Comparison of ENCODE assay signal across 8 cellular contexts in genomic region chr3:51385621-51386091, GRCh38. TPM values are rescaled to one million over a fixed set of nuclear protein-coding genes. Genes with fewer than 3 reads are reported as not detected.
A peak's percentile ranks its signal among the peaks of the same experiment; 100 is the strongest.
DNase-seq lines count a peak whose midpoint lies in the region; ATAC-seq lines count a peak whose summit lies in the region.

No MANE protein-coding gene starts in this region.

- H3K4me3 ChIP-seq in iPS-20b (ENCODE audit: low read length), result peak overlapping the region; percentile 94
- H3K4me3 ChIP-seq in stomach smooth muscle (ENCODE audit: low read length in 2 of 2), result peak overlapping the region; percentile 81 to 99

- peaks cover 22% of the 10 kb centered on the region for H3K4me1 ChIP-seq in iPS-20b (ENCODE audit: insufficient read depth, low read length)
- peaks cover 38% of the 10 kb centered on the region for H3K4me1 ChIP-seq in stomach smooth muscle (ENCODE audit: control insufficient read depth, insufficient read depth, low read length)

- H3K36me3 ChIP-seq in iPS-20b (ENCODE audit: insufficient read depth, low read depth, low read length), result peaks cover 44% of the 10 kb centered on the region
- H3K36me3 ChIP-seq in stomach smooth muscle (ENCODE audit: control insufficient read depth in 2 of 2, insufficient read depth in 2 of 2, low read length in 2 of 2), result peaks cover 12 to 20% of the 10 kb centered on the region in 2 donors

- peak; percentile 40 for DNase-seq in activated CD4-positive, alpha-beta T cell treated with anti-CD3 and anti-CD28 coated beads for 36 hours
- DNase-seq in activated CD4-positive, alpha-beta T cell treated with anti-CD3 and anti-CD28 coated beads, Interleukin-2, amount 50 U/mL, for 1 hour, result no peak
- DNase-seq in activated T-helper 2 cell treated with anti-CD3 and anti-CD28 coated beads, Interferon-gamma antibody, Interleukin-2, Interleukin-4, amounts not matched to agents 10 μg/mL and 5 μg/mL and 100 μg/mL, durations not matched to agents 14 hours and 24 hours and 36 hours (ENCODE audit: low spot score), result no peak
- DNase-seq in NCI-H2227 treated with DMSO at 0.1 percent for 48 hours (lab: John Stamatoyannopoulos, UW) (no peak), OCI-M1 (lab: John Stamatoyannopoulos, UW) (no peak)

- peaks cover 43% of the 10 kb centered on the region for H3K36me3 Mint-ChIP-seq in activated CD4-positive, alpha-beta T cell treated with anti-CD3 and anti-CD28 coated beads for 36 hours (ENCODE audit: low read depth)
- H3K36me3 Mint-ChIP-seq in activated T-helper 2 cell treated with anti-CD3 and anti-CD28 coated beads, Interferon-gamma antibody, Interleukin-2, Interleukin-4, amounts not matched to agents 10 μg/mL and 5 μg/mL and 100 μg/mL, durations not matched to agents 14 hours and 24 hours and 36 hours (ENCODE audit: low read depth), result peaks cover 60% of the 10 kb centered on the region

- peaks cover 54% of the 10 kb centered on the region for H3K4me1 Mint-ChIP-seq in activated CD4-positive, alpha-beta T cell treated with anti-CD3 and anti-CD28 coated beads for 36 hours
- H3K4me1 Mint-ChIP-seq in activated T-helper 2 cell treated with anti-CD3 and anti-CD28 coated beads, Interferon-gamma antibody, Interleukin-2, Interleukin-4, amounts not matched to agents 10 μg/mL and 5 μg/mL and 100 μg/mL, durations not matched to agents 14 hours and 24 hours and 36 hours (ENCODE audit: low read depth), result peaks cover 47% of the 10 kb centered on the region

- CTCF ChIA-PET in activated CD4-positive, alpha-beta T cell treated with anti-CD3 and anti-CD28 coated beads for 36 hours (lab: Charles Lee), result interaction anchor here (0.8 to 2.1 kb wide), 8 partner anchors 14 to 769 kb away, joined by 3 to 9 read pairs (median 4); partner anchors contain the start of gene MAPKAPK3

- POLR2A ChIA-PET in activated CD4-positive, alpha-beta T cell treated with anti-CD3 and anti-CD28 coated beads for 36 hours (lab: Charles Lee), result interaction anchor here (0.5 to 2.1 kb wide), 8 partner anchors 8 to 883 kb away, joined by 3 to 15 read pairs (median 3); partner anchors contain the start of genes DCAF1 and HEMK1

- ATAC-seq in activated CD4-positive, alpha-beta T cell treated with anti-CD3 and anti-CD28 coated beads for 36 hours, result no peak
- no peak for ATAC-seq in HG03520 (IDR thresholded peaks at IDR 0.05; ENCODE audit: unreplicated experiment)

- peak overlapping the region; percentile 95 for H3K9ac ChIP-seq in iPS-20b (ENCODE audit: low read depth, low read length)
- H3K9ac ChIP-seq in stomach smooth muscle (ENCODE audit: low read length in 2 of 2), result peak overlapping the region; percentile 74 to 78

- H3K27ac ChIP-seq in iPS-20b (ENCODE audit: low read length) (peak overlapping the region; percentile 7), stomach smooth muscle (ENCODE audit: low read length) (peak overlapping the region; percentile 95)

- H3K9me3 Mint-ChIP-seq in activated CD4-positive, alpha-beta T cell treated with anti-CD3 and anti-CD28 coated beads for 36 hours (ENCODE audit: low read depth), result no peaks in the 10 kb centered on the region
- H3K9me3 Mint-ChIP-seq in activated T-helper 2 cell treated with anti-CD3 and anti-CD28 coated beads, Interferon-gamma antibody, Interleukin-2, Interleukin-4, amounts not matched to agents 10 μg/mL and 5 μg/mL and 100 μg/mL, durations not matched to agents 14 hours and 24 hours and 36 hours, result no peaks in the 10 kb centered on the region

- H3K27me3 Mint-ChIP-seq in activated CD4-positive, alpha-beta T cell treated with anti-CD3 and anti-CD28 coated beads for 36 hours, result no peaks in the 10 kb centered on the region
- no peaks in the 10 kb centered on the region for H3K27me3 Mint-ChIP-seq in activated T-helper 2 cell treated with anti-CD3 and anti-CD28 coated beads, Interferon-gamma antibody, Interleukin-2, Interleukin-4, amounts not matched to agents 10 μg/mL and 5 μg/mL and 100 μg/mL, durations not matched to agents 14 hours and 24 hours and 36 hours (ENCODE audit: low read depth)

- intact Hi-C loops in activated CD4-positive, alpha-beta T cell treated with anti-CD3 and anti-CD28 coated beads for 36 hours (cut with DNase I, micrococcal nuclease), result loop anchor here (1.0 to 10.0 kb wide), 18 partner anchors 114 to 1149 kb away; partner anchors contain the start of genes HEMK1 (in 2 of the 2), TEX264 (in 2 of the 2), DCAF1 (in 1 of the 2) and DOCK3 (in 1 of the 2)
- intact Hi-C loops in activated T-helper 2 cell treated with anti-CD3 and anti-CD28 coated beads, Interferon-gamma antibody, Interleukin-2, Interleukin-4, amounts not matched to agents 10 μg/mL and 5 μg/mL and 100 μg/mL, durations not matched to agents 14 hours and 24 hours and 36 hours (cut with micrococcal nuclease), result loop anchor here (2.0 to 10.0 kb wide), 4 partner anchors 115 to 1031 kb away; partner anchors contain the start of genes CYB561D2, DCAF1, HEMK1 and NPRL2

- no peaks in the 10 kb centered on the region for H3K27me3 ChIP-seq in iPS-20b (ENCODE audit: insufficient read depth, low read length)
- H3K27me3 ChIP-seq in stomach smooth muscle (ENCODE audit: control insufficient read depth in 1 of 2, insufficient read depth in 2 of 2, low read length in 2 of 2), result no peaks in the 10 kb centered on the region

- no peaks in the 10 kb centered on the region for H3K9me3 ChIP-seq in iPS-20b (ENCODE audit: insufficient read depth, low read depth, low read length)
- no peaks in the 10 kb centered on the region for H3K9me3 ChIP-seq in stomach smooth muscle (ENCODE audit: control insufficient read depth in 2 of 2, low read length in 2 of 2)

- peak overlapping the region; percentile 93 for H3K27ac Mint-ChIP-seq in activated CD4-positive, alpha-beta T cell treated with anti-CD3 and anti-CD28 coated beads for 36 hours
- H3K27ac Mint-ChIP-seq in activated T-helper 2 cell treated with anti-CD3 and anti-CD28 coated beads, Interferon-gamma antibody, Interleukin-2, Interleukin-4, amounts not matched to agents 10 μg/mL and 5 μg/mL and 100 μg/mL, durations not matched to agents 14 hours and 24 hours and 36 hours, result peak overlapping the region; percentile 88

- peak overlapping the region; percentile 93 for H3K4me3 Mint-ChIP-seq in activated CD4-positive, alpha-beta T cell treated with anti-CD3 and anti-CD28 coated beads for 36 hours
- peak overlapping the region; percentile 96 for H3K4me3 Mint-ChIP-seq in activated T-helper 2 cell treated with anti-CD3 and anti-CD28 coated beads, Interferon-gamma antibody, Interleukin-2, Interleukin-4, amounts not matched to agents 10 μg/mL and 5 μg/mL and 100 μg/mL, durations not matched to agents 14 hours and 24 hours and 36 hours (ENCODE audit: low read depth)

RNA-seq across cellular contexts. Expression of gene MANF, which starts 0.6 kb away (rescaled TPM):
- 100 to 1,000 TPM; 124 to 129 TPM for total RNA-seq in activated CD4-positive, alpha-beta T cell treated with anti-CD3 and anti-CD28 coated beads for 36 hours
- 235 and 238 TPM in 2 replicates for total RNA-seq in activated T-helper 2 cell treated with anti-CD3 and anti-CD28 coated beads, Interferon-gamma antibody, Interleukin-2, Interleukin-4, amounts not matched to agents 10 μg/mL and 5 μg/mL and 100 μg/mL, durations not matched to agents 14 hours and 24 hours and 36 hours

RNA-seq across cellular contexts. Expression of gene RBM15B, which starts 5.4 kb away (rescaled TPM):
- total RNA-seq in activated CD4-positive, alpha-beta T cell treated with anti-CD3 and anti-CD28 coated beads for 36 hours, result 10 to 100 TPM; 20.9 to 21.5 TPM
- total RNA-seq in activated T-helper 2 cell treated with anti-CD3 and anti-CD28 coated beads, Interferon-gamma antibody, Interleukin-2, Interleukin-4, amounts not matched to agents 10 μg/mL and 5 μg/mL and 100 μg/mL, durations not matched to agents 14 hours and 24 hours and 36 hours, result 36.1 and 37.4 TPM in 2 replicates
